ENCODE assay signal across 14 cellular contexts in genomic region chr16:87706278-87707000, GRCh38. TPM values are rescaled to one million over a fixed set of nuclear protein-coding genes. Genes with fewer than 3 reads are reported as not detected.
DNase-seq lines count a peak whose midpoint lies in the region; FAIRE-seq and TF ChIP-seq lines count a peak whose summit lies in the region.
"Had no signal": no experiment of that assay in that cellular context is flagged by ENCODE, and none has a peak within 500 bp of the region (broad histone marks: within the 10 kb centered on the region; RNA-seq: fewer than 3 reads in every experiment).

No MANE protein-coding gene starts in this region.

- no peak for FAIRE-seq in kidney (lab: Jason Lieb, UNC)
- FAIRE-seq: endothelial cell of umbilical vein had no signal

- no peak for TF ChIP-seq CTCF in kidney (IDR thresholded peaks at IDR 0.05; ENCODE audit: borderline replicate concordance, extremely low read depth, insufficient read depth)
- TF ChIP-seq CTCF in esophagus muscularis mucosa (IDR thresholded peaks at IDR 0.05), result no peak

- WGBS in esophagus muscularis mucosa, result 71% methylated on average over 16 of the region's 28 CpGs

- H3K4me3 ChIP-seq in kidney (ENCODE audit: low read length in 2 of 2) (no peak overlapping the region), esophagus muscularis mucosa (no peak overlapping the region)

- H3K27ac ChIP-seq in kidney (ENCODE audit: low read depth in 2 of 2, low read length in 2 of 2), result no peak overlapping the region
- no peak overlapping the region for H3K27ac ChIP-seq in esophagus muscularis mucosa (replicated peaks in 1 of 4)

- H3K36me3 ChIP-seq in kidney (ENCODE audit: control insufficient read depth in 1 of 2, insufficient read depth in 2 of 2, low read length in 2 of 2), result peaks cover 6 to 15% of the 10 kb centered on the region in 2 donors
- H3K36me3 ChIP-seq in esophagus muscularis mucosa, result peaks cover 36 to 90% (median 75%) of the 10 kb centered on the region in 4 donors

- intact Hi-C loops in kidney (cut with DNase I) (no loop called here), esophagus muscularis mucosa (cut with DNase I) (no loop called here)

- H3K4me1 ChIP-seq in kidney (ENCODE audit: control insufficient read depth in 1 of 2, insufficient read depth in 1 of 2, low read depth in 1 of 2, low read length in 2 of 2) (peaks cover 0 to 2% of the 10 kb centered on the region in 2 donors), esophagus muscularis mucosa (peaks cover 0 to 12% (median 8%) of the 10 kb centered on the region in 4 donors)

- no peaks in the 10 kb centered on the region for H3K27me3 ChIP-seq in esophagus muscularis mucosa

- TF ChIP-seq EP300 in esophagus muscularis mucosa (IDR thresholded peaks at IDR 0.05), result no peak

- H3K9me3 ChIP-seq in kidney (ENCODE audit: control insufficient read depth in 1 of 2, low read length in 2 of 2) (no peaks in the 10 kb centered on the region), esophagus muscularis mucosa (no peaks in the 10 kb centered on the region)

- DNase-seq in COLO668 (lab: John Stamatoyannopoulos, UW; ENCODE audit: unreplicated experiment) (peak; percentile 94), NAMALWA (ENCODE audit: low spot score) (peak; percentile 38), NCI-H510A (lab: John Stamatoyannopoulos, UW) (peak; percentile 85), kidney (peak; percentile 66), MV-4-11 (lab: John Stamatoyannopoulos, UW) (no peak), esophagus muscularis mucosa (ENCODE audit: extremely low spot score) (no peak), GF-D8 (lab: John Stamatoyannopoulos, UW) (no peak)
- DNase-seq in activated effector memory CD4-positive, alpha-beta T cell treated with anti-CD3 and anti-CD28 coated beads, Interleukin-2, amount 50 U/mL, for 16 hours, result no peak
- DNase-seq: ACHN; activated CD4-positive, alpha-beta T cell treated with anti-CD3 and anti-CD28 coated beads for 36 hours; islet precursor cell; NCI-H1930; T-helper 2 cell had no signal

- no peak overlapping the region for H3K9ac ChIP-seq in kidney (ENCODE audit: low read length in 2 of 2)

- no peak for TF ChIP-seq POLR2A in esophagus muscularis mucosa (IDR thresholded peaks at IDR 0.05; ENCODE audit: low read depth)

RNA-seq across cellular contexts. Expression of gene KLHDC4, which starts 59.3 kb away (rescaled TPM):
- total RNA-seq in kidney (42.2 TPM), esophagus muscularis mucosa (10 to 100 TPM; 22.2 to 41.5 (median 31.4) TPM)
- polyA plus RNA-seq in kidney (ENCODE audit: insufficient read depth, low read depth, low replicate concordance), result 25.0 TPM

Comparison
In these comparisons a context has a peak if more than half of its experiments do, and no peak if none do; other contexts are left out.
1. DNase-seq: peak in COLO668 (single experiment), NAMALWA (single experiment), NCI-H510A (single experiment) and kidney (single experiment); none in MV-4-11 (single experiment), esophagus muscularis mucosa (single experiment), activated effector memory CD4-positive, alpha-beta T cell treated with anti-CD3 and anti-CD28 coated beads, Interleukin-2, amount 50 U/mL, for 16 hours (single experiment) and GF-D8 (single experiment).